Comparison of ENCODE assay signal across 15 cellular contexts in the genomic region with DNA sequence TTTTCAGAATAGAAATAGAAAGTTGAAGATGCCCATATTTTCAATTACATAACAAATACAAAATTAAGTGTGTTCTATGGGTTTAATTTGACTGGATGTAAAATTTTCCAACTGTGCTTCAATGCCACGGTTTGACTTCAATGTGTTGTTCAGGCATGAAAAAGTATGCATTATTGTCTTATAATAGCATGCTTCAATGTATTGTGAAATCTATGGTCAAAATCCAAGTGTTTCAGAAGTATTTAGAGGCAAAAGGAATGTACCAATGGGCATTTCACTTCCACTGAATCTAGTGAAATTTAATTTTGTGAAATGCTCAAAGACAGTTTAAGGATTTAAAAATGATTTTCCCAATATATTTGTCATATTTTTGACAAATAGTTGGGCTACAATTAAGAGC. TPM values are rescaled to one million over a fixed set of nuclear protein-coding genes. Genes with fewer than 3 reads are reported as not detected.
DNase-seq lines count a peak whose midpoint lies in the region; ATAC-seq, FAIRE-seq and TF ChIP-seq lines count a peak whose summit lies in the region.
"Had no signal": no experiment of that assay in that cellular context is flagged by ENCODE, and none has a peak within 500 bp of the region (broad histone marks: within the 10 kb centered on the region; RNA-seq: fewer than 3 reads in every experiment).

No MANE protein-coding gene starts in this region.

- H3K27me3 Mint-ChIP-seq in CD4-positive, alpha-beta T cell: no peaks in the 10 kb centered on the region

- H3K36me3 Mint-ChIP-seq in CD4-positive, alpha-beta T cell (ENCODE audit: low read depth): no peaks in the 10 kb centered on the region
- H3K36me3 Mint-ChIP-seq: CD14-positive monocyte had no signal

- intact Hi-C loops in CD4-positive, alpha-beta T cell (cut with DNase I, micrococcal nuclease): no loop called here

- no peaks in the 10 kb centered on the region for H3K79me2 ChIP-seq in keratinocyte (ENCODE audit: control insufficient read depth, insufficient read depth, low read length)

- TF ChIP-seq CTCF in keratinocyte (optimal IDR thresholded peaks at IDR 0.05 in 1 of 3, IDR thresholded peaks at IDR 0.05 in 1 of 3, conservative IDR thresholded peaks at IDR 0.05 in 1 of 3; ENCODE audit: extremely low read depth in 1 of 3, insufficient read depth in 2 of 3, low read length in 3 of 3): no peak
- no peak for TF ChIP-seq CTCF in CD4-positive, alpha-beta T cell (IDR thresholded peaks at IDR 0.05)

- no peak overlapping the region for H3K27ac ChIP-seq in keratinocyte (ENCODE audit: control insufficient read depth, insufficient read depth, low read length)
- no peak overlapping the region for H3K27ac ChIP-seq in CD4-positive, alpha-beta T cell (ENCODE audit: low read depth, low read length)

- H4K20me1 ChIP-seq in keratinocyte (ENCODE audit: control insufficient read depth, extremely low read depth, insufficient read depth, low read length): no peaks in the 10 kb centered on the region

- H3K27me3 ChIP-seq in adipocyte (replicated peaks; ENCODE audit: control insufficient read depth, insufficient read depth, low read length) (no peaks in the 10 kb centered on the region), keratinocyte (ENCODE audit: control insufficient read depth, extremely low read depth, insufficient read depth, low read length) (no peaks in the 10 kb centered on the region)
- no peaks in the 10 kb centered on the region for H3K27me3 ChIP-seq in CD4-positive, alpha-beta T cell (ENCODE audit: control insufficient read depth, insufficient read depth, low read length)

- H3K4me1 ChIP-seq in adipocyte (ENCODE audit: control insufficient read depth, insufficient read depth, low read length): peaks cover 51% of the 10 kb centered on the region
- peaks cover 25% of the 10 kb centered on the region for H3K4me1 ChIP-seq in keratinocyte (ENCODE audit: control insufficient read depth, extremely low read depth, insufficient read depth, low read length)

- H3K4me2 ChIP-seq in keratinocyte (ENCODE audit: control insufficient read depth, extremely low read depth, insufficient read depth, low read depth, low read length): peak overlapping the region; percentile 27

- H3K27ac Mint-ChIP-seq in CD4-positive, alpha-beta T cell: no peak overlapping the region
- H3K27ac Mint-ChIP-seq: CD14-positive monocyte had no signal

- no peak overlapping the region for H3K4me3 Mint-ChIP-seq in CD4-positive, alpha-beta T cell
- H3K4me3 Mint-ChIP-seq: CD14-positive monocyte had no signal

- H3K9me1 ChIP-seq in keratinocyte (ENCODE audit: control insufficient read depth, extremely low read depth, insufficient read depth, low read length): no peaks in the 10 kb centered on the region

- FAIRE-seq in keratinocyte (lab: Jason Lieb, UNC): no peak

- ATAC-seq in GM18868 (IDR thresholded peaks at IDR 0.05; ENCODE audit: unreplicated experiment): no peak
- no peak for ATAC-seq in CD4-positive, alpha-beta T cell (ENCODE audit: poor library complexity)
- ATAC-seq: HCT116 had no signal

- DNase-seq in EH (ENCODE audit: low read depth) (peak; percentile 37), adipocyte (ENCODE audit: low read depth) (peak; percentile 82), fibroblast of gingiva (ENCODE audit: low read depth) (peak; percentile 79), keratinocyte (ENCODE audit: low read depth, low spot score) (no peak), COLO668 (lab: John Stamatoyannopoulos, UW; ENCODE audit: unreplicated experiment) (no peak)
- no peak for DNase-seq in CD4-positive, alpha-beta T cell
- DNase-seq in activated effector memory CD4-positive, alpha-beta T cell treated with Interleukin-2 at 50 U/mL for 16 hours: no peak
- DNase-seq: AML-193, DMS53, NCI-H1436 treated with DMSO at 0.1 percent for 48 hours, NCI-H748 treated with DMSO at 0.1 percent for 48 hours, RPMI8226 had no signal

- peaks cover 5% of the 10 kb centered on the region for H3K36me3 ChIP-seq in adipocyte (ENCODE audit: control insufficient read depth, insufficient read depth, low read length, severe bottlenecking)
- no peaks in the 10 kb centered on the region for H3K36me3 ChIP-seq in keratinocyte (ENCODE audit: control insufficient read depth in 2 of 2, extremely low read depth in 1 of 2, insufficient read depth in 2 of 2, low read length in 2 of 2)

- dilution Hi-C loops in keratinocyte (cut with MboI; ENCODE audit: extremely low pct_ligation_motif_present, low sequenced_read_pairs): no loop called here

- no peaks in the 10 kb centered on the region for H3K9me3 ChIP-seq in adipocyte (ENCODE audit: control insufficient read depth, low read length)
- H3K9me3 ChIP-seq in keratinocyte (ENCODE audit: control insufficient read depth, low read depth, low read length): no peaks in the 10 kb centered on the region
- H3K9me3 ChIP-seq in CD4-positive, alpha-beta T cell (ENCODE audit: control insufficient read depth, low read length): no peaks in the 10 kb centered on the region

- H3K9ac ChIP-seq in adipocyte (ENCODE audit: low read length) (peak overlapping the region; percentile 70), keratinocyte (ENCODE audit: control insufficient read depth, extremely low read depth, insufficient read depth, low read length) (no peak overlapping the region)

- peaks cover 9% of the 10 kb centered on the region for H3K4me1 Mint-ChIP-seq in CD4-positive, alpha-beta T cell (ENCODE audit: low read depth)

- H3K4me3 ChIP-seq in adipocyte (ENCODE audit: low read length): peak overlapping the region; percentile 46
- H3K4me3 ChIP-seq in keratinocyte (ENCODE audit: control insufficient read depth in 2 of 3, extremely low read depth in 1 of 3, insufficient read depth in 2 of 3, low read depth in 1 of 3, low read length in 3 of 3): no peak overlapping the region

- H3K9me3 Mint-ChIP-seq in CD4-positive, alpha-beta T cell: no peaks in the 10 kb centered on the region
- H3K9me3 Mint-ChIP-seq: CD14-positive monocyte had no signal

- POLR2A ChIA-PET in CD4-positive, alpha-beta T cell (lab: Charles Lee): no interaction called here

- H2AFZ ChIP-seq in keratinocyte (ENCODE audit: control insufficient read depth, low read length): no peak overlapping the region

- CTCF ChIA-PET in CD4-positive, alpha-beta T cell (lab: Charles Lee): no interaction called here

RNA-seq across cellular contexts. Expression of gene NEK10, which starts 16.0 kb away (rescaled TPM):
- 0.37 to 0.98 TPM (median 0.97 TPM) in 3 replicates for polyA plus RNA-seq in keratinocyte
- polyA plus RNA-seq in keratinocyte (2011; ENCODE audit: low read depth): 0.49 TPM
- 0.27 and 0.49 TPM in 2 replicates for polyA plus RNA-seq in keratinocyte (2011; cell fraction: cytosol; rRNA removed)
- polyA plus RNA-seq in keratinocyte (2011; cell fraction: nucleus; rRNA removed): 1.1 and 2.2 TPM in 2 replicates
- 0.29 and 0.55 TPM in 2 replicates for polyA plus RNA-seq in keratinocyte (2012; ENCODE audit: low replicate concordance)
- polyA minus RNA-seq in keratinocyte: 2.6 to 5.0 TPM in 2 of 3 replicates, not detected in the other
- polyA minus RNA-seq in keratinocyte (2011; cell fraction: cytosol; rRNA and poly(A)+ RNA removed): not detected
- polyA minus RNA-seq in keratinocyte (2011; cell fraction: nucleus; rRNA and poly(A)+ RNA removed): 7.0 and 13.3 TPM in 2 replicates
- under 1 TPM; 0.61 to 0.77 TPM for total RNA-seq in CD4-positive, alpha-beta T cell
- polyA plus RNA-seq: CD14-positive monocyte had no signal

Comparison
In these comparisons a context has a peak if more than half of its experiments do, and no peak if none do; other contexts are left out.
1. DNase-seq: peak in EH (single experiment), adipocyte (single experiment) and fibroblast of gingiva (single experiment); none in keratinocyte (single experiment), COLO668 (single experiment), CD4-positive, alpha-beta T cell (0 of 10) and activated effector memory CD4-positive, alpha-beta T cell treated with Interleukin-2 at 50 U/mL for 16 hours (single experiment).